ENCODE assay signal across 1 cellular context in the genomic region with DNA sequence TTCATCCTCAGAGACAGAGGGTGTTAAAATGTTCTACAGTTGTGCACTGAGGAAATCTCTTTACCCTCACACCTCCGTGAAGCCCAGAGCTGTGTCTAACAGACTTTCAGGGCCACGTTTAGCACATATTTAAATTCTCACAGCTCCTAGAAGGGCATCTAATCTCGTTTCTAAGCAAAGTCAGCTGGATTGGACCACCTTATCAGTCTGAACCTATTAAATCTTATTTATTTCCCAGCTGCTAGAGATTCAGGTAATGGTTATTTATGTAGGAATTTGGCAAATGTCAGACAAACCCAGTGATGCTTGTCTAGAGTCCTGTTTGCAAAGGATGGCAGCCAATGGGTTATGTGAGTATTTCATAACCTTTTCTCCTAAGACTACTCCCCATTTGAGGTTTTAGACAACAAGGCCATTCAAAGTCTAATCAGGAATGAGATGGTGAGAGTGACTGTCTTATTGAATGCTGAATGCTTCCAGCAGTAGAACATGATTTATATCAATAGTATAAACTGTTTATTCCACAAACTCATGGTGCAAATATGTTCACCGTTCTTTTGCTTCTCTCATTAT.
TF ChIP-seq lines count a peak whose summit lies in the region.

No MANE protein-coding gene starts in this region.

TF ChIP-seq in GM23338, 12 proteins besides CTCF, POLR2A, EP300 and RAD21 (continued from another document):
- no peak for TF ChIP-seq ZNF462 (CRISPR knock-in tag; IDR thresholded peaks at IDR 0.05)
- no peak for TF ChIP-seq POLR2AphosphoS5 (IDR thresholded peaks at IDR 0.05; ENCODE audit: low read depth)
- no peak for TF ChIP-seq ZNF331 (CRISPR knock-in tag; IDR thresholded peaks at IDR 0.05; ENCODE audit: low read depth)
- TF ChIP-seq, protein P1, sequence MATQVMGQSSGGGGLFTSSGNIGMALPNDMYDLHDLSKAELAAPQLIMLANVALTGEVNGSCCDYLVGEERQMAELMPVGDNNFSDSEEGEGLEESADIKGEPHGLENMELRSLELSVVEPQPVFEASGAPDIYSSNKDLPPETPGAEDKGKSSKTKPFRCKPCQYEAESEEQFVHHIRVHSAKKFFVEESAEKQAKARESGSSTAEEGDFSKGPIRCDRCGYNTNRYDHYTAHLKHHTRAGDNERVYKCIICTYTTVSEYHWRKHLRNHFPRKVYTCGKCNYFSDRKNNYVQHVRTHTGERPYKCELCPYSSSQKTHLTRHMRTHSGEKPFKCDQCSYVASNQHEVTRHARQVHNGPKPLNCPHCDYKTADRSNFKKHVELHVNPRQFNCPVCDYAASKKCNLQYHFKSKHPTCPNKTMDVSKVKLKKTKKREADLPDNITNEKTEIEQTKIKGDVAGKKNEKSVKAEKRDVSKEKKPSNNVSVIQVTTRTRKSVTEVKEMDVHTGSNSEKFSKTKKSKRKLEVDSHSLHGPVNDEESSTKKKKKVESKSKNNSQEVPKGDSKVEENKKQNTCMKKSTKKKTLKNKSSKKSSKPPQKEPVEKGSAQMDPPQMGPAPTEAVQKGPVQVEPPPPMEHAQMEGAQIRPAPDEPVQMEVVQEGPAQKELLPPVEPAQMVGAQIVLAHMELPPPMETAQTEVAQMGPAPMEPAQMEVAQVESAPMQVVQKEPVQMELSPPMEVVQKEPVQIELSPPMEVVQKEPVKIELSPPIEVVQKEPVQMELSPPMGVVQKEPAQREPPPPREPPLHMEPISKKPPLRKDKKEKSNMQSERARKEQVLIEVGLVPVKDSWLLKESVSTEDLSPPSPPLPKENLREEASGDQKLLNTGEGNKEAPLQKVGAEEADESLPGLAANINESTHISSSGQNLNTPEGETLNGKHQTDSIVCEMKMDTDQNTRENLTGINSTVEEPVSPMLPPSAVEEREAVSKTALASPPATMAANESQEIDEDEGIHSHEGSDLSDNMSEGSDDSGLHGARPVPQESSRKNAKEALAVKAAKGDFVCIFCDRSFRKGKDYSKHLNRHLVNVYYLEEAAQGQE (IDR thresholded peaks at IDR 0.05; ENCODE audit: unreplicated experiment): no peak
